In genomic region chr6:7451321-7451720, GRCh38 we compare ENCODE assay signal across 18 cellular contexts.
DNase-seq lines count a peak whose midpoint lies in the region; ATAC-seq, FAIRE-seq and TF ChIP-seq lines count a peak whose summit lies in the region.
"Had no signal": no experiment of that assay in that cellular context is flagged by ENCODE, and none has a peak within 500 bp of the region (broad histone marks: within the 10 kb centered on the region; RNA-seq: fewer than 3 reads in every experiment).

No MANE protein-coding gene starts in this region.

- intact Hi-C loops in HepG2 (cut with micrococcal nuclease; ENCODE audit: unreplicated experiment) = no loop called here
- intact Hi-C loops in right lobe of liver (cut with DNase I) = no loop called here

- in situ Hi-C loops in HepG2 (cut with HindIII; ENCODE audit: extremely low pct_ligation_motif_present, low pct_unique_long_range_greater_than_20kb) = no loop called here

- H2AFZ ChIP-seq in HepG2 (ENCODE audit: low read length) = no peak overlapping the region

- H3K9ac ChIP-seq in HepG2 (ENCODE audit: insufficient read depth, low read depth, low read length) = no peak overlapping the region
- H3K9ac ChIP-seq: BLaER1 had no signal

- H3K27ac ChIP-seq in HepG2 (ENCODE audit: extremely low read length, insufficient read depth, low read length) = no peak overlapping the region
- no peak overlapping the region for H3K27ac ChIP-seq in right lobe of liver
- H3K27ac ChIP-seq: BLaER1, C4-2B had no signal

- WGBS in HepG2 (ENCODE audit: low lambda C conversion rate) = 37% methylated on average over 3 of the region's 3 CpGs
- 58% methylated on average over 3 of the region's 3 CpGs for WGBS in right lobe of liver (ENCODE audit: insufficient coverage, low coverage, low lambda C conversion rate, missing lambda C conversion rate)

- DNase-seq in HepG2 (ENCODE audit: low spot score) (no peak), right lobe of liver (no peak), amniotic epithelial cell (ENCODE audit: low read depth) (peak; percentile 47), epithelial cell of esophagus (ENCODE audit: low read depth) (peak; percentile 57), NCI-H1930 (lab: John Stamatoyannopoulos, UW) (no peak)
- DNase-seq: Caco-2; CD4-positive, CD25-positive, alpha-beta regulatory T cell; CD8-positive, alpha-beta T cell; DMS153; DND-41; GOT3; HFFc6 had no signal

- no TSS peak for BruUV-seq in HepG2 (replicated peaks; lab: Mats Ljungman, UMichigan)

- no peaks in the 10 kb centered on the region for H4K20me1 ChIP-seq in HepG2 (ENCODE audit: insufficient read depth, low read length)
- H4K20me1 ChIP-seq: BLaER1 had no signal

- no peak for TF ChIP-seq EP300 in HepG2 (IDR thresholded peaks at IDR 0.05; ENCODE audit: low read depth in 2 of 2, low read length in 2 of 2)
- TF ChIP-seq EP300 in HepG2 (CRISPR knock-in tag; IDR thresholded peaks at IDR 0.05; ENCODE audit: borderline replicate concordance) = no peak

- POLR2A ChIA-PET in HepG2 (lab: Yijun Ruan, JAX) = no interaction called here

- H3K9me3 ChIP-seq in HepG2 (ENCODE audit: low read length) (no peaks in the 10 kb centered on the region), right lobe of liver (no peaks in the 10 kb centered on the region)
- H3K9me3 ChIP-seq: Caco-2, HAP-1 had no signal

- ATAC-seq in HepG2 (no peak), right lobe of liver (no peak), HG03342 (IDR thresholded peaks at IDR 0.05; ENCODE audit: unreplicated experiment) (no peak)
- ATAC-seq: CD8-positive, alpha-beta T cell had no signal

- CTCF ChIA-PET in HepG2 (lab: Yijun Ruan, JAX; ENCODE audit: low intra/inter-chr PET ratio, low total read pairs) = no interaction called here

- H3K4me1 ChIP-seq in HepG2 (ENCODE audit: insufficient read depth, low read length) = peaks cover 55% of the 10 kb centered on the region
- peaks cover 0 to 6% (median 0%) of the 10 kb centered on the region in 4 donors for H3K4me1 ChIP-seq in right lobe of liver
- H3K4me1 ChIP-seq: HAP-1 had no signal

- no peaks in the 10 kb centered on the region for H3K36me3 ChIP-seq in HepG2 (replicated peaks in 1 of 2; ENCODE audit: control insufficient read depth in 1 of 2, insufficient read depth in 2 of 2, low read length in 2 of 2)
- H3K36me3 ChIP-seq in right lobe of liver = no peaks in the 10 kb centered on the region
- H3K36me3 ChIP-seq: BLaER1, HAP-1 had no signal

- no peak for TF ChIP-seq RAD21 in HepG2 (CRISPR knock-in tag; IDR thresholded peaks at IDR 0.05)

- TF ChIP-seq POLR2A in HepG2 (IDR thresholded peaks at IDR 0.05; ENCODE audit: insufficient read depth in 1 of 2, low read depth in 2 of 2, low read length in 2 of 2) = no peak
- no peak for TF ChIP-seq POLR2A in right lobe of liver (IDR thresholded peaks at IDR 0.05)

- peak; percentile 8 for FAIRE-seq in HepG2 (lab: Jason Lieb, UNC)
- FAIRE-seq: GM12892, H54 had no signal

- H3K79me2 ChIP-seq in HepG2 (ENCODE audit: insufficient read depth, low read length) = no peaks in the 10 kb centered on the region

- H3K27me3 ChIP-seq in HepG2 (ENCODE audit: control insufficient read depth in 1 of 2, insufficient read depth in 2 of 2, low read length in 2 of 2) = peaks cover 3% of the 10 kb centered on the region in 2 experiments; a peak in 2 of 5 replicates
- no peaks in the 10 kb centered on the region for H3K27me3 ChIP-seq in right lobe of liver
- H3K27me3 ChIP-seq: BLaER1 had no signal

- no peak for TF ChIP-seq CTCF in HepG2 (CRISPR knock-in tag; IDR thresholded peaks at IDR 0.05)
- TF ChIP-seq CTCF in right lobe of liver (IDR thresholded peaks at IDR 0.05) = no peak
- TF ChIP-seq CTCF in epithelial cell of esophagus (IDR thresholded peaks at IDR 0.05; ENCODE audit: insufficient read depth, low read depth, low read length, missing control alignments) = no peak

- H3K4me3 ChIP-seq in HepG2 (replicated peaks in 1 of 3; ENCODE audit: insufficient read depth in 1 of 3, low read depth in 2 of 3, low read length in 3 of 3) (no peak overlapping the region), right lobe of liver (no peak overlapping the region), epithelial cell of esophagus (ENCODE audit: low read length) (no peak overlapping the region)
- H3K4me3 ChIP-seq: BLaER1, HAP-1 had no signal

- no peak overlapping the region for H3K4me2 ChIP-seq in HepG2 (ENCODE audit: low read depth, low read length)
- H3K4me2 ChIP-seq: BLaER1 had no signal

TF ChIP-seq in HepG2, 621 proteins besides CTCF, POLR2A, EP300 and RAD21 (continues in another document):
- no peak for TF ChIP-seq KLF9 (CRISPR knock-in tag; IDR thresholded peaks at IDR 0.05; ENCODE audit: low read depth)
- no peak for TF ChIP-seq TRAFD1 (CRISPR knock-in tag; IDR thresholded peaks at IDR 0.05; ENCODE audit: borderline replicate concordance)
- no peak for TF ChIP-seq GPN1 (CRISPR knock-in tag; IDR thresholded peaks at IDR 0.05; ENCODE audit: borderline replicate concordance)
- no peak for TF ChIP-seq SOX13 (IDR thresholded peaks at IDR 0.05)
- TF ChIP-seq SOX13 (CRISPR knock-in tag; conservative IDR thresholded peaks at IDR 0.05 in 1 of 2, IDR thresholded peaks at IDR 0.05 in 1 of 2) = no peak
- no peak for TF ChIP-seq ZMYM3 (CRISPR knock-in tag; IDR thresholded peaks at IDR 0.05)
- no peak for TF ChIP-seq CENPT (CRISPR knock-in tag; IDR thresholded peaks at IDR 0.05; ENCODE audit: low read depth)
- TF ChIP-seq PHF8 (CRISPR knock-in tag; IDR thresholded peaks at IDR 0.05) = no peak
- TF ChIP-seq NRL (CRISPR knock-in tag; IDR thresholded peaks at IDR 0.05; ENCODE audit: borderline replicate concordance) = no peak
- no peak for TF ChIP-seq ZNF710 (CRISPR knock-in tag; IDR thresholded peaks at IDR 0.05; ENCODE audit: borderline replicate concordance)
- TF ChIP-seq, protein P1, sequence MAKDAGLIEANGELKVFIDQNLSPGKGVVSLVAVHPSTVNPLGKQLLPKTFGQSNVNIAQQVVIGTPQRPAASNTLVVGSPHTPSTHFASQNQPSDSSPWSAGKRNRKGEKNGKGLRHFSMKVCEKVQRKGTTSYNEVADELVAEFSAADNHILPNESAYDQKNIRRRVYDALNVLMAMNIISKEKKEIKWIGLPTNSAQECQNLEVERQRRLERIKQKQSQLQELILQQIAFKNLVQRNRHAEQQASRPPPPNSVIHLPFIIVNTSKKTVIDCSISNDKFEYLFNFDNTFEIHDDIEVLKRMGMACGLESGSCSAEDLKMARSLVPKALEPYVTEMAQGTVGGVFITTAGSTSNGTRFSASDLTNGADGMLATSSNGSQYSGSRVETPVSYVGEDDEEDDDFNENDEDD (CRISPR knock-in tag; IDR thresholded peaks at IDR 0.05; ENCODE audit: borderline replicate concordance) = no peak
- TF ChIP-seq, protein P2, sequence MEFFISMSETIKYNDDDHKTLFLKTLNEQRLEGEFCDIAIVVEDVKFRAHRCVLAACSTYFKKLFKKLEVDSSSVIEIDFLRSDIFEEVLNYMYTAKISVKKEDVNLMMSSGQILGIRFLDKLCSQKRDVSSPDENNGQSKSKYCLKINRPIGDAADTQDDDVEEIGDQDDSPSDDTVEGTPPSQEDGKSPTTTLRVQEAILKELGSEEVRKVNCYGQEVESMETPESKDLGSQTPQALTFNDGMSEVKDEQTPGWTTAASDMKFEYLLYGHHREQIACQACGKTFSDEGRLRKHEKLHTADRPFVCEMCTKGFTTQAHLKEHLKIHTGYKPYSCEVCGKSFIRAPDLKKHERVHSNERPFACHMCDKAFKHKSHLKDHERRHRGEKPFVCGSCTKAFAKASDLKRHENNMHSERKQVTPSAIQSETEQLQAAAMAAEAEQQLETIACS (CRISPR knock-in tag; IDR thresholded peaks at IDR 0.05) = no peak
- no peak for TF ChIP-seq ZMAT3 (CRISPR knock-in tag; conservative IDR thresholded peaks at IDR 0.05)
- no peak for TF ChIP-seq ZNF207 (IDR thresholded peaks at IDR 0.05; ENCODE audit: borderline replicate concordance)
- no peak for TF ChIP-seq SOX6 (IDR thresholded peaks at IDR 0.05)
- TF ChIP-seq SOX6 (CRISPR knock-in tag; IDR thresholded peaks at IDR 0.05) = no peak
- no peak for TF ChIP-seq KDM2A (CRISPR knock-in tag; IDR thresholded peaks at IDR 0.05; ENCODE audit: borderline replicate concordance, low read depth)

Comparison
In these comparisons a context has a peak if more than half of its experiments do, and no peak if none do; other contexts are left out.
1. DNase-seq: peak in amniotic epithelial cell (single experiment) and epithelial cell of esophagus (single experiment); none in HepG2 (single experiment), right lobe of liver (0 of 3) and NCI-H1930 (0 of 2).